Comparison of ENCODE assay signal across 23 cellular contexts in the genomic region with DNA sequence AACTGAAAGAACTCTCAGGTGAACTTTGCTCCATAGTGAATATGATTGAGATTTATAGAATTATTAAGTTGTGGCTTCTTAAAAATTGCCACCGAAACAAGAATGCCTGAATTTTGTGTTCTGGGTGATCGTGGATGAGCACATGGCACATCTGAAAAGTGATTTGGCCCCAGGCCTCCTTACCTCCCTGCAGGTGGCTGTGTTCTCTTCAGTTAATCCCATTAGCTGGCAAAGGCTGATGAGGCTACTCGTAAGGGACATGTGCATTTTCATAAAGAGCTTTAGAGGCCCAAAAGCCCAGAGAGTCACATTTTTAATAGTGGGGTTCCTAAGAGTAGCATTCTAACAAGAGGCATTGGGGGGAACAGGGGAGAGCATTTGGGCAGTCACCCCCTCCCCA. TPM values are rescaled to one million over a fixed set of nuclear protein-coding genes. Genes with fewer than 3 reads are reported as not detected.
"Had no signal": no experiment of that assay in that cellular context is flagged by ENCODE, and none has a peak within 500 bp of the region (broad histone marks: within the 10 kb centered on the region; RNA-seq: fewer than 3 reads in every experiment).

No MANE protein-coding gene starts in this region.

- H3K9me3 ChIP-seq: ascending aorta, right atrium auricular region, transverse colon, uterus had no signal

- H3K36me3 Mint-ChIP-seq: activated naive CD4-positive, alpha-beta T cell treated with anti-CD3 and anti-CD28 coated beads, Interleukin-2, amount 10 ng/mL, durations not matched to agents 7 days and 5 days; mesothelial cell of epicardium had no signal

- DNase-seq: activated CD4-positive, alpha-beta T cell treated with anti-CD3 and anti-CD28 coated beads, Interleukin-2, amount 10 ng/mL, durations not matched to agents 7 days and 5 days; activated CD8-positive, alpha-beta memory T cell treated with anti-CD3 and anti-CD28 coated beads, Interleukin-2, amount 50 U/mL, for 4 hours; activated effector memory CD4-positive, alpha-beta T cell treated with Interleukin-2 at 50 U/mL for 16 hours; activated naive CD4-positive, alpha-beta T cell treated with anti-CD3 and anti-CD28 coated beads, Interleukin-2, amount 10 ng/mL, durations not matched to agents 7 days and 5 days; activated T-cell treated with anti-CD3 and anti-CD28 coated beads, Interleukin-2, amount 50 U/mL, for 48 hours; effector memory CD8-positive, alpha-beta T cell; foreskin fibroblast; T-helper 1 cell; T-helper 9 cell; transverse colon; uterus had no signal

- H3K36me3 ChIP-seq: ascending aorta, right atrium auricular region, transverse colon, uterus had no signal

- H3K4me3 ChIP-seq: ascending aorta, lung, right atrium auricular region, skin epidermis, transverse colon, uterus had no signal

- H3K27me3 ChIP-seq: ascending aorta, right atrium auricular region, transverse colon, uterus had no signal

- H3K4me1 ChIP-seq: ascending aorta, right atrium auricular region, uterus had no signal

- H3K9me3 Mint-ChIP-seq: activated CD4-positive, alpha-beta T cell treated with anti-CD3 and anti-CD28 coated beads, Interleukin-2, amount 10 ng/mL, durations not matched to agents 7 days and 5 days; activated naive CD4-positive, alpha-beta T cell treated with anti-CD3 and anti-CD28 coated beads, Interleukin-2, amount 10 ng/mL, durations not matched to agents 7 days and 5 days; effector memory CD8-positive, alpha-beta T cell; mesothelial cell of epicardium; nephron; stimulated activated naive CD8-positive, alpha-beta T cell treated with anti-CD3 and anti-CD28 coated beads, Interleukin-15, Interleukin-2, amounts not matched to agents 100 ng/mL and 50 ng/mL, for 24 hours had no signal

- H3K27ac ChIP-seq: ascending aorta, epithelial cell of prostate, right atrium auricular region, skin epidermis, transverse colon, uterus had no signal

- H3K27ac Mint-ChIP-seq: activated CD4-positive, alpha-beta T cell treated with anti-CD3 and anti-CD28 coated beads, Interleukin-2, amount 10 ng/mL, durations not matched to agents 7 days and 5 days; activated naive CD4-positive, alpha-beta T cell treated with anti-CD3 and anti-CD28 coated beads, Interleukin-2, amount 10 ng/mL, durations not matched to agents 7 days and 5 days; effector memory CD8-positive, alpha-beta T cell; mesothelial cell of epicardium; nephron; progenitor cell of endocrine pancreas; stimulated activated naive CD8-positive, alpha-beta T cell treated with anti-CD3 and anti-CD28 coated beads, Interleukin-15, Interleukin-2, amounts not matched to agents 100 ng/mL and 50 ng/mL, for 24 hours had no signal

- H3K4me3 Mint-ChIP-seq: activated CD4-positive, alpha-beta T cell treated with anti-CD3 and anti-CD28 coated beads, Interleukin-2, amount 10 ng/mL, durations not matched to agents 7 days and 5 days; activated naive CD4-positive, alpha-beta T cell treated with anti-CD3 and anti-CD28 coated beads, Interleukin-2, amount 10 ng/mL, durations not matched to agents 7 days and 5 days; effector memory CD8-positive, alpha-beta T cell; mesothelial cell of epicardium; nephron; stimulated activated naive CD8-positive, alpha-beta T cell treated with anti-CD3 and anti-CD28 coated beads, Interleukin-15, Interleukin-2, amounts not matched to agents 100 ng/mL and 50 ng/mL, for 24 hours had no signal

- H3K27me3 Mint-ChIP-seq: activated CD4-positive, alpha-beta T cell treated with anti-CD3 and anti-CD28 coated beads, Interleukin-2, amount 10 ng/mL, durations not matched to agents 7 days and 5 days; stimulated activated naive CD8-positive, alpha-beta T cell treated with anti-CD3 and anti-CD28 coated beads, Interleukin-15, Interleukin-2, amounts not matched to agents 100 ng/mL and 50 ng/mL, for 24 hours had no signal

- FAIRE-seq: bronchial epithelial cell, keratinocyte had no signal

RNA-seq across cellular contexts. Expression of a gene that starts 24.4 kb away (rescaled TPM):
- total RNA-seq: ascending aorta, glomerular endothelial cell, right atrium auricular region had no signal
